Comparison of ENCODE assay signal across 24 cellular contexts in genomic region chr7:94829987-94830386, GRCh38.
DNase-seq lines count a peak whose midpoint lies in the region; ATAC-seq, FAIRE-seq and TF ChIP-seq lines count a peak whose summit lies in the region.
"Had no signal": no experiment of that assay in that cellular context is flagged by ENCODE, and none has a peak within 500 bp of the region (broad histone marks: within the 10 kb centered on the region; RNA-seq: fewer than 3 reads in every experiment).

No MANE protein-coding gene starts in this region.

- CTCF ChIA-PET in HepG2 (lab: Yijun Ruan, JAX; ENCODE audit: low intra/inter-chr PET ratio, low total read pairs) = no interaction called here
- CTCF ChIA-PET in IMR-90 (lab: Yijun Ruan, JAX) = no interaction called here
- CTCF ChIA-PET in H1 (lab: Charles Lee; ENCODE audit: partially characterized antibody) = no interaction called here

- H3K56ac ChIP-seq in IMR-90 (ENCODE audit: extremely low read depth, insufficient read depth, low read length) = no peak overlapping the region
- H3K56ac ChIP-seq in H1 (replicated peaks; ENCODE audit: insufficient read length, low read depth, low read length) = no peak overlapping the region

- no peak overlapping the region for H3K27ac ChIP-seq in HepG2 (ENCODE audit: extremely low read length, insufficient read depth, low read length)
- H3K27ac ChIP-seq in right lobe of liver = no peak overlapping the region
- no peak overlapping the region for H3K27ac ChIP-seq in IMR-90 (ENCODE audit: insufficient read depth, low read length)
- no peak overlapping the region for H3K27ac ChIP-seq in H1 (ENCODE audit: low read depth, low read length)
- no peak overlapping the region for H3K27ac ChIP-seq in pancreas
- H3K27ac ChIP-seq: 22Rv1, BLaER1 had no signal

- no peak overlapping the region for H3K23ac ChIP-seq in IMR-90 (ENCODE audit: low read depth, low read length)
- no peak overlapping the region for H3K23ac ChIP-seq in H1 (ENCODE audit: insufficient read length)

- H2BK20ac ChIP-seq in IMR-90 (ENCODE audit: low read depth, low read length) = no peak overlapping the region
- no peak overlapping the region for H2BK20ac ChIP-seq in H1 (ENCODE audit: low read length)

- H2AFZ ChIP-seq in HepG2 (ENCODE audit: low read length) (no peak overlapping the region), IMR-90 (replicated peaks; ENCODE audit: low read length, poor library complexity) (no peak overlapping the region), H1 (ENCODE audit: low read length) (no peak overlapping the region)

- TF ChIP-seq POLR2A in HepG2 (IDR thresholded peaks at IDR 0.05; ENCODE audit: insufficient read depth in 1 of 2, low read depth in 2 of 2, low read length in 2 of 2) (no peak), right lobe of liver (IDR thresholded peaks at IDR 0.05) (no peak), IMR-90 (IDR thresholded peaks at IDR 0.05; ENCODE audit: low read depth, low read length) (no peak), H1 (IDR thresholded peaks at IDR 0.05; ENCODE audit: control extremely low read depth in 1 of 2, low read depth in 2 of 2, low read length in 2 of 2) (no peak)

- no peaks in the 10 kb centered on the region for H3K23me2 ChIP-seq in H1 (ENCODE audit: low read depth, low read length)

- TF ChIP-seq CTCF in HepG2 (CRISPR knock-in tag; IDR thresholded peaks at IDR 0.05) = no peak
- TF ChIP-seq CTCF in right lobe of liver (IDR thresholded peaks at IDR 0.05) = no peak
- no peak for TF ChIP-seq CTCF in IMR-90 (conservative IDR thresholded peaks at IDR 0.05; ENCODE audit: low read depth, low read length)
- no peak for TF ChIP-seq CTCF in H1 (IDR thresholded peaks at IDR 0.05; ENCODE audit: control extremely low read depth in 1 of 3, insufficient read depth in 1 of 3, low read depth in 1 of 3, low read length in 3 of 3)
- no peak for TF ChIP-seq CTCF in pancreas (IDR thresholded peaks at IDR 0.05)

- H2BK5ac ChIP-seq in IMR-90 (ENCODE audit: low read depth, low read length, poor library complexity, severe bottlenecking) (no peak overlapping the region), H1 (ENCODE audit: low read depth, low read length) (no peak overlapping the region)

- no peak overlapping the region for H3K9ac ChIP-seq in HepG2 (ENCODE audit: insufficient read depth, low read depth, low read length)
- H3K9ac ChIP-seq in IMR-90 (ENCODE audit: low read depth, low read length) = no peak overlapping the region
- H3K9ac ChIP-seq in H1 (replicated peaks in 1 of 4; ENCODE audit: extremely low read depth in 1 of 4, low read depth in 3 of 4, low read length in 3 of 4) = no peak overlapping the region
- H3K9ac ChIP-seq: BLaER1 had no signal

- H3K4ac ChIP-seq in IMR-90 (ENCODE audit: low read depth, low read length) (no peak overlapping the region), H1 (replicated peaks; ENCODE audit: insufficient read length, low read depth, low read length) (no peak overlapping the region)

- H3K27me3 ChIP-seq in HepG2 (ENCODE audit: control insufficient read depth in 1 of 2, insufficient read depth in 2 of 2, low read length in 2 of 2) (no peaks in the 10 kb centered on the region), right lobe of liver (no peaks in the 10 kb centered on the region), IMR-90 (ENCODE audit: control insufficient read depth, insufficient read depth, low read length) (no peaks in the 10 kb centered on the region), H1 (replicated peaks in 1 of 4; ENCODE audit: control insufficient read depth in 3 of 4, extremely low read depth in 1 of 4, insufficient read depth in 3 of 4, low read length in 3 of 4) (no peaks in the 10 kb centered on the region), pancreas (no peaks in the 10 kb centered on the region)
- H3K27me3 ChIP-seq: BLaER1 had no signal

- H2BK120ac ChIP-seq in IMR-90 (ENCODE audit: low read depth, low read length) (no peak overlapping the region), H1 (replicated peaks; ENCODE audit: low read depth, low read length) (no peak overlapping the region)

- FAIRE-seq in HepG2 (lab: Jason Lieb, UNC) (no peak), H1 (lab: Jason Lieb, UNC) (no peak), pancreas (lab: Jason Lieb, UNC) (no peak)
- FAIRE-seq: GM12878, GM12892, GM18507 had no signal

- no peaks in the 10 kb centered on the region for H3K4me1 ChIP-seq in HepG2 (ENCODE audit: insufficient read depth, low read length)
- no peaks in the 10 kb centered on the region for H3K4me1 ChIP-seq in right lobe of liver
- H3K4me1 ChIP-seq in IMR-90 (ENCODE audit: control insufficient read depth, insufficient read depth, low read length) = no peaks in the 10 kb centered on the region
- no peaks in the 10 kb centered on the region for H3K4me1 ChIP-seq in H1 (replicated peaks in 1 of 4; ENCODE audit: control insufficient read depth in 3 of 4, insufficient read depth in 4 of 4, low read length in 3 of 4)
- H3K4me1 ChIP-seq in pancreas = no peaks in the 10 kb centered on the region
- H3K4me1 ChIP-seq: BLaER1 had no signal

- no peak overlapping the region for H4K8ac ChIP-seq in IMR-90 (ENCODE audit: low read depth in 2 of 2, low read length in 2 of 2)
- no peak overlapping the region for H4K8ac ChIP-seq in H1 (ENCODE audit: extremely low read depth, insufficient read depth, low read length)

- in situ Hi-C loops in HepG2 (cut with HindIII; ENCODE audit: extremely low pct_ligation_motif_present, low pct_unique_long_range_greater_than_20kb) (no loop called here), IMR-90 (cut with MboI; ENCODE audit: low sequenced_read_pairs) (no loop called here)

- no peaks in the 10 kb centered on the region for H4K20me1 ChIP-seq in HepG2 (ENCODE audit: insufficient read depth, low read length)
- no peaks in the 10 kb centered on the region for H4K20me1 ChIP-seq in IMR-90 (ENCODE audit: insufficient read depth, low read length)
- no peaks in the 10 kb centered on the region for H4K20me1 ChIP-seq in H1 (replicated peaks in 1 of 2; ENCODE audit: control insufficient read depth in 1 of 2, insufficient read depth in 2 of 2, low read length in 2 of 2)
- H4K20me1 ChIP-seq: BLaER1 had no signal

- TF ChIP-seq RAD21 in HepG2 (CRISPR knock-in tag; IDR thresholded peaks at IDR 0.05) (no peak), IMR-90 (IDR thresholded peaks at IDR 0.05; ENCODE audit: low read length) (no peak), H1 (IDR thresholded peaks at IDR 0.05 in 1 of 2, conservative IDR thresholded peaks at IDR 0.05 in 1 of 2; ENCODE audit: low read depth in 2 of 2, low read length in 2 of 2) (no peak)

- H3K4me3 ChIP-seq in HepG2 (replicated peaks in 1 of 3; ENCODE audit: insufficient read depth in 1 of 3, low read depth in 2 of 3, low read length in 3 of 3) (no peak overlapping the region), right lobe of liver (no peak overlapping the region), IMR-90 (ENCODE audit: insufficient read depth, low read depth, low read length) (no peak overlapping the region), H1 (ENCODE audit: extremely low read depth in 1 of 4, insufficient read depth in 2 of 4, low read depth in 3 of 4, low read length in 4 of 4) (no peak overlapping the region), pancreas (no peak overlapping the region)
- H3K4me3 ChIP-seq: BLaER1, GM12878 had no signal

- TF ChIP-seq EP300 in HepG2 (IDR thresholded peaks at IDR 0.05; ENCODE audit: low read depth in 2 of 2, low read length in 2 of 2) (no peak), HepG2 (CRISPR knock-in tag; IDR thresholded peaks at IDR 0.05; ENCODE audit: borderline replicate concordance) (no peak), H1 (IDR thresholded peaks at IDR 0.05; ENCODE audit: borderline replicate concordance in 1 of 2, low read depth in 2 of 2, low read length in 2 of 2) (no peak)

- DNase-seq in HepG2 (ENCODE audit: low spot score) = no peak
- no peak for DNase-seq in right lobe of liver
- DNase-seq in IMR-90 = no peak
- DNase-seq in H1 (ENCODE audit: low read depth in 1 of 2, low spot score in 2 of 2) = no peak
- DNase-seq in activated T-cell treated with anti-CD3 and anti-CD28 coated beads, Interleukin-2, amount 50 U/mL, for 1 hour = no peak
- no peak for DNase-seq in pancreas
- DNase-seq: AML-193; C1 segment of cervical spinal cord; CD4-positive, alpha-beta memory T cell; CD4-positive, CD25-positive, alpha-beta regulatory T cell; CD8-positive, alpha-beta memory T cell; COR-L47; DMS 273 treated with DMSO at 0.1 percent for 48 hours; DMS153; DMS53; DMS79; DND-41; EL; GDM1 had no signal

- intact Hi-C loops in HepG2 (cut with micrococcal nuclease; ENCODE audit: unreplicated experiment) = no loop called here
- intact Hi-C loops in right lobe of liver (cut with DNase I) = no loop called here
- intact Hi-C loops in IMR-90 (cut with micrococcal nuclease) = no loop called here
- intact Hi-C loops in pancreas (cut with DNase I) = no loop called here

- H2AK5ac ChIP-seq in IMR-90 (ENCODE audit: low read depth, low read length) = no peak overlapping the region
- no peak overlapping the region for H2AK5ac ChIP-seq in H1 (ENCODE audit: low read depth, low read length)

- no peak overlapping the region for H2BK12ac ChIP-seq in H1 (ENCODE audit: low read depth, low read length)

- no peak for ATAC-seq in HepG2
- ATAC-seq in right lobe of liver = no peak
- ATAC-seq in IMR-90 (ENCODE audit: low read depth) = no peak
- ATAC-seq in pancreas = no peak
- ATAC-seq: GM12878 had no signal

- H3K9me3 ChIP-seq in HepG2 (ENCODE audit: low read length) (no peaks in the 10 kb centered on the region), right lobe of liver (no peaks in the 10 kb centered on the region), IMR-90 (ENCODE audit: control insufficient read depth, insufficient read depth, low read length) (no peaks in the 10 kb centered on the region; the same call in 1 of the 2 replicates), H1 (ENCODE audit: insufficient read depth in 2 of 2, low read depth in 1 of 2, low read length in 1 of 2) (no peaks in the 10 kb centered on the region), pancreas (no peaks in the 10 kb centered on the region)
- H3K9me3 ChIP-seq: BLaER1 had no signal

- no peaks in the 10 kb centered on the region for H3K9me1 ChIP-seq in IMR-90 (ENCODE audit: insufficient read depth, low read length)

- H3K4me2 ChIP-seq in HepG2 (ENCODE audit: low read depth, low read length) (no peak overlapping the region), IMR-90 (ENCODE audit: low read depth, low read length) (no peak overlapping the region), H1 (ENCODE audit: insufficient read depth in 1 of 2, low read depth in 2 of 2, low read length in 2 of 2) (no peak overlapping the region)
- H3K4me2 ChIP-seq: BLaER1 had no signal

- POLR2A ChIA-PET in HepG2 (lab: Yijun Ruan, JAX) = no interaction called here
- POLR2A ChIA-PET in IMR-90 (lab: Charles Lee; ENCODE audit: unreplicated experiment) = no interaction called here
- POLR2A ChIA-PET in H1 (lab: Charles Lee; ENCODE audit: partially characterized antibody) = no interaction called here

- 26% methylated on average over 4 of the region's 4 CpGs for WGBS in HepG2 (ENCODE audit: low lambda C conversion rate)
- WGBS in right lobe of liver (ENCODE audit: insufficient coverage, low coverage, low lambda C conversion rate, missing lambda C conversion rate) = 66% methylated on average over 4 of the region's 4 CpGs
- WGBS in IMR-90 (ENCODE audit: extremely low coverage in 2 of 2, insufficient read length in 1 of 2), 2 experiments = no CpG with 5 or more reads among the region's 4 CpGs
- 88% methylated on average over 4 of the region's 4 CpGs; no CpG with 5 or more reads in 1 of the 2 experiments for WGBS in H1 (ENCODE audit: extremely low coverage in 1 of 2, insufficient coverage in 1 of 2, insufficient read length in 1 of 2, insufficient replicate concordance in 2 of 2, low coverage in 1 of 2, low lambda C conversion rate in 2 of 2, missing lambda C conversion rate in 1 of 2), 2 experiments
- WGBS in pancreas, 2 donors = 79 to 85% methylated on average over 4 of the region's 4 CpGs

- H3K79me1 ChIP-seq in IMR-90 (ENCODE audit: low read depth in 1 of 2, low read length in 2 of 2) (no peaks in the 10 kb centered on the region), H1 (ENCODE audit: low read depth, low read length) (no peaks in the 10 kb centered on the region)

- BruUV-seq in HepG2 (replicated peaks; lab: Mats Ljungman, UMichigan) (no TSS peak), IMR-90 (replicated peaks; lab: Mats Ljungman, UMichigan) (no TSS peak)

- H3K36me3 ChIP-seq in HepG2 (replicated peaks in 1 of 2; ENCODE audit: control insufficient read depth in 1 of 2, insufficient read depth in 2 of 2, low read length in 2 of 2) (no peaks in the 10 kb centered on the region), right lobe of liver (no peaks in the 10 kb centered on the region), IMR-90 (ENCODE audit: control insufficient read depth, insufficient read depth, low read length) (no peaks in the 10 kb centered on the region), H1 (ENCODE audit: control insufficient read depth in 2 of 4, insufficient read depth in 4 of 4, low read length in 3 of 4) (no peaks in the 10 kb centered on the region), pancreas (no peaks in the 10 kb centered on the region)
- H3K36me3 ChIP-seq: BLaER1 had no signal

- H3K18ac ChIP-seq in IMR-90 (ENCODE audit: low read depth, low read length) = no peak overlapping the region
- H3K18ac ChIP-seq in H1 (ENCODE audit: extremely low read depth, low read length) = no peak overlapping the region

- H4K91ac ChIP-seq in IMR-90 (ENCODE audit: insufficient read depth, low read depth, low read length) = no peak overlapping the region
- H4K91ac ChIP-seq in H1 (replicated peaks; ENCODE audit: insufficient read length, low read length) = no peak overlapping the region

- dilution Hi-C loops in IMR-90 (cut with HindIII; ENCODE audit: low sequenced_read_pairs, unreplicated experiment) = no loop called here

- no peak overlapping the region for H2BK15ac ChIP-seq in IMR-90 (ENCODE audit: low read depth, low read length)
- H2BK15ac ChIP-seq in H1 (ENCODE audit: low read length) = no peak overlapping the region

- no peak overlapping the region for H3K14ac ChIP-seq in IMR-90 (replicated peaks; ENCODE audit: low read depth, low read length)
- H3K14ac ChIP-seq in H1 (ENCODE audit: insufficient read length) = no peak overlapping the region

- H4K5ac ChIP-seq in IMR-90 (ENCODE audit: low read depth, low read length) (no peak overlapping the region), H1 (ENCODE audit: insufficient read length, low read depth, low read length) (no peak overlapping the region)

- H3K79me2 ChIP-seq in HepG2 (ENCODE audit: insufficient read depth, low read length) = no peaks in the 10 kb centered on the region
- H3K79me2 ChIP-seq in H1 (ENCODE audit: control insufficient read depth in 1 of 2, insufficient read depth in 2 of 2, low read length in 2 of 2) = no peaks in the 10 kb centered on the region

- no peak overlapping the region for H2AK9ac ChIP-seq in IMR-90 (replicated peaks; ENCODE audit: low read depth, low read length, poor library complexity)

Comparison
In these comparisons a context has a peak if more than half of its experiments do, and no peak if none do; other contexts are left out.
1. Of the 41 proteins assayed by ChIP-seq in both HepG2 and H1: peak only in HepG2: none; only in H1: none; in both: MAFK; in neither: 40.